ENCODE assay signal across 18 cellular contexts in the genomic region with DNA sequence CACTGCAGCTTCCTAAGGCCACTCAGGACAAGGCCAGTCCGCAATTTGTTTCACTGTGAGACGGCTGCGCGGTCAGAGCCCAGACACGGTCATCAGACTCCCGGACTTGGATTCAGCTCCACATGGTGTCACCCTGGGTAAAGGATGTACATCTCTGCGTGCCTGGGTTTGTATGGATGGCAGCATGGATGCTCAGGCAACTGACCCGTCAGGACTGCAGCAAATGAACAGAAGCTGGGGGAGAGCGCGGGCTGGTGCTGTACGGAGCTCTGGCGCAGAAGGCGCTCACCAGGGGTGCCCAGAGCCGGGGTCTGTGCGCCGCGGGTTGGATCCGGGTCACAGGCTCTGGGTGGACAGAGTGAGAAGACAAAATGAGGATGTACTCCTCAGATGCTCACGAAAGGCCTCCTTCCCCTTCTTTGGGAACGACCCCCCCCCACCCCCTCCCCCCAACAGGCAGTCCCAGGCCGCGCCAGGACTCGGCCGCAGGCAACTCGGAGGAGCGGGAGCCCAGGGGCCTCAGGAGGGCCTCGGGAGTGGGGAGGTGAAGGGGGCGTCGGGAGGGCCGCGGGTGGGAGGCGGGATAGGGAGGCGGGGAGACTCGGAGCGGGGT.
DNase-seq lines count a peak whose midpoint lies in the region; ATAC-seq and TF ChIP-seq lines count a peak whose summit lies in the region.
"Had no signal": no experiment of that assay in that cellular context is flagged by ENCODE, and none has a peak within 500 bp of the region (broad histone marks: within the 10 kb centered on the region; RNA-seq: fewer than 3 reads in every experiment).

No MANE protein-coding gene starts in this region.

- intact Hi-C loops in Right ventricle myocardium inferior (cut with DNase I), result no loop called here

- ATAC-seq in Right ventricle myocardium inferior (no peak), SK-N-SH treated with all-trans-retinoic acid at 6 μM for 48 hours (no peak), HG02852 (IDR thresholded peaks at IDR 0.05; ENCODE audit: unreplicated experiment) (no peak)
- ATAC-seq: effector memory CD8-positive, alpha-beta T cell had no signal

- DNase-seq in right atrium auricular region (ENCODE audit: low spot score), result no peak
- DNase-seq in Right ventricle myocardium inferior (ENCODE audit: missing footprints), result no peak
- peak; percentile 63 for DNase-seq in globus pallidus (ENCODE audit: low spot score)
- no peak for DNase-seq in type B pancreatic cell (ENCODE audit: extremely low spot score, unreplicated experiment)
- DNase-seq in iPS-NIHi7 (ENCODE audit: extremely low spot score), result no peak
- DNase-seq: activated T-cell treated with anti-CD3 and anti-CD28 coated beads, Interleukin-2, amount 50 U/mL, for 24 hours; DMS153; effector memory CD8-positive, alpha-beta T cell; naive B cell; NCI-H1417; NCI-H82; stimulated activated CD4-positive, alpha-beta T cell treated with anti-CD3 and anti-CD28 coated beads, Interleukin-15, amount 100 ng/mL, for 24 hours; stimulated activated naive CD4-positive, alpha-beta T cell treated with Interleukin-2 at 50 U/mL for 16 hours had no signal

- peak overlapping the region; percentile 30 to 46 (median 32) for H3K4me3 Mint-ChIP-seq in nephron
- H3K4me3 Mint-ChIP-seq in type B pancreatic cell, result peak overlapping the region; percentile 69
- H3K4me3 Mint-ChIP-seq: activated T-cell treated with anti-CD3 and anti-CD28 coated beads, Interleukin-2, amount 50 U/mL, for 24 hours; central memory CD8-positive, alpha-beta T cell; effector memory CD8-positive, alpha-beta T cell; naive B cell had no signal

- H3K9me3 ChIP-seq in right atrium auricular region, result no peaks in the 10 kb centered on the region
- H3K9me3 ChIP-seq: prostate gland had no signal

- TF ChIP-seq CTCF in right atrium auricular region (IDR thresholded peaks at IDR 0.05) (no peak), nephron (IDR thresholded peaks at IDR 0.05; ENCODE audit: unreplicated experiment in 3 of 3) (no peak), type B pancreatic cell (conservative IDR thresholded peaks at IDR 0.05) (no peak)

- H3K36me3 Mint-ChIP-seq in nephron (ENCODE audit: low read depth), result no peaks in the 10 kb centered on the region
- no peaks in the 10 kb centered on the region for H3K36me3 Mint-ChIP-seq in type B pancreatic cell
- H3K36me3 Mint-ChIP-seq: naive B cell had no signal

- H3K4me1 Mint-ChIP-seq in nephron, result peaks cover 14% of the 10 kb centered on the region
- H3K4me1 Mint-ChIP-seq in type B pancreatic cell (ENCODE audit: unreplicated experiment), result peaks cover 5% of the 10 kb centered on the region
- H3K4me1 Mint-ChIP-seq: central memory CD8-positive, alpha-beta T cell; naive B cell had no signal

- H3K27ac ChIP-seq in right atrium auricular region, result no peak overlapping the region
- H3K27ac ChIP-seq: prostate gland had no signal

- H3K9me3 Mint-ChIP-seq in nephron (no peaks in the 10 kb centered on the region), type B pancreatic cell (no peaks in the 10 kb centered on the region)
- H3K9me3 Mint-ChIP-seq: activated T-cell treated with anti-CD3 and anti-CD28 coated beads, Interleukin-2, amount 50 U/mL, for 24 hours; central memory CD8-positive, alpha-beta T cell; effector memory CD8-positive, alpha-beta T cell had no signal

- H3K4me1 ChIP-seq in right atrium auricular region, result peaks cover 0 to 16% of the 10 kb centered on the region in 2 donors
- H3K4me1 ChIP-seq: prostate gland had no signal

- no peaks in the 10 kb centered on the region for H3K27me3 ChIP-seq in right atrium auricular region

- H3K4me3 ChIP-seq in right atrium auricular region, result peak overlapping the region; percentile 3 to 29
- H3K4me3 ChIP-seq: prostate gland had no signal

- H3K36me3 ChIP-seq in right atrium auricular region, result no peaks in the 10 kb centered on the region
- H3K36me3 ChIP-seq: prostate gland had no signal

- H3K27ac Mint-ChIP-seq in nephron (peak overlapping the region in 2 of 3 experiments; percentile 20 to 32), type B pancreatic cell (no peak overlapping the region)
- H3K27ac Mint-ChIP-seq: activated T-cell treated with anti-CD3 and anti-CD28 coated beads, Interleukin-2, amount 50 U/mL, for 24 hours; effector memory CD8-positive, alpha-beta T cell; naive B cell had no signal

- peaks cover 6% of the 10 kb centered on the region for H3K27me3 Mint-ChIP-seq in nephron (ENCODE audit: low read depth)
- H3K27me3 Mint-ChIP-seq in type B pancreatic cell, result peaks cover 19% of the 10 kb centered on the region

TF ChIP-seq in SK-N-SH treated with all-trans-retinoic acid at 6 μM for 48 hours, 23 proteins besides CTCF, POLR2A, EP300 and RAD21 (continues in another document):
- TF ChIP-seq ISL1 (CRISPR knock-in tag; IDR thresholded peaks at IDR 0.05) (no peak), ZC3H10 (CRISPR knock-in tag; IDR thresholded peaks at IDR 0.05) (no peak), ZFP30 (CRISPR knock-in tag; IDR thresholded peaks at IDR 0.05) (no peak), TOX (CRISPR knock-in tag; IDR thresholded peaks at IDR 0.05; ENCODE audit: borderline replicate concordance) (no peak), ESRRG (CRISPR knock-in tag; IDR thresholded peaks at IDR 0.05) (no peak), ZNF565 (CRISPR knock-in tag; conservative IDR thresholded peaks at IDR 0.05; ENCODE audit: low read depth) (no peak), PPARA (CRISPR knock-in tag; IDR thresholded peaks at IDR 0.05; ENCODE audit: borderline replicate concordance) (no peak), RARB (CRISPR knock-in tag; IDR thresholded peaks at IDR 0.05) (no peak), TCF4 (CRISPR knock-in tag; IDR thresholded peaks at IDR 0.05; ENCODE audit: borderline replicate concordance) (no peak), ARNTL (CRISPR knock-in tag; IDR thresholded peaks at IDR 0.05; ENCODE audit: borderline replicate concordance, low read depth) (no peak), ZNF8 (CRISPR knock-in tag; IDR thresholded peaks at IDR 0.05) (no peak), GLIS3 (CRISPR knock-in tag; IDR thresholded peaks at IDR 0.05) (no peak)
- TF ChIP-seq, protein P1, sequence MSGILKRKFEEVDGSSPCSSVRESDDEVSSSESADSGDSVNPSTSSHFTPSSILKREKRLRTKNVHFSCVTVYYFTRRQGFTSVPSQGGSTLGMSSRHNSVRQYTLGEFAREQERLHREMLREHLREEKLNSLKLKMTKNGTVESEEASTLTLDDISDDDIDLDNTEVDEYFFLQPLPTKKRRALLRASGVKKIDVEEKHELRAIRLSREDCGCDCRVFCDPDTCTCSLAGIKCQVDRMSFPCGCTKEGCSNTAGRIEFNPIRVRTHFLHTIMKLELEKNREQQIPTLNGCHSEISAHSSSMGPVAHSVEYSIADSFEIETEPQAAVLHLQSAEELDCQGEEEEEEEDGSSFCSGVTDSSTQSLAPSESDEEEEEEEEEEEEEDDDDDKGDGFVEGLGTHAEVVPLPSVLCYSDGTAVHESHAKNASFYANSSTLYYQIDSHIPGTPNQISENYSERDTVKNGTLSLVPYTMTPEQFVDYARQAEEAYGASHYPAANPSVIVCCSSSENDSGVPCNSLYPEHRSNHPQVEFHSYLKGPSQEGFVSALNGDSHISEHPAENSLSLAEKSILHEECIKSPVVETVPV (CRISPR knock-in tag; IDR thresholded peaks at IDR 0.05), result no peak
- TF ChIP-seq, protein P2, sequence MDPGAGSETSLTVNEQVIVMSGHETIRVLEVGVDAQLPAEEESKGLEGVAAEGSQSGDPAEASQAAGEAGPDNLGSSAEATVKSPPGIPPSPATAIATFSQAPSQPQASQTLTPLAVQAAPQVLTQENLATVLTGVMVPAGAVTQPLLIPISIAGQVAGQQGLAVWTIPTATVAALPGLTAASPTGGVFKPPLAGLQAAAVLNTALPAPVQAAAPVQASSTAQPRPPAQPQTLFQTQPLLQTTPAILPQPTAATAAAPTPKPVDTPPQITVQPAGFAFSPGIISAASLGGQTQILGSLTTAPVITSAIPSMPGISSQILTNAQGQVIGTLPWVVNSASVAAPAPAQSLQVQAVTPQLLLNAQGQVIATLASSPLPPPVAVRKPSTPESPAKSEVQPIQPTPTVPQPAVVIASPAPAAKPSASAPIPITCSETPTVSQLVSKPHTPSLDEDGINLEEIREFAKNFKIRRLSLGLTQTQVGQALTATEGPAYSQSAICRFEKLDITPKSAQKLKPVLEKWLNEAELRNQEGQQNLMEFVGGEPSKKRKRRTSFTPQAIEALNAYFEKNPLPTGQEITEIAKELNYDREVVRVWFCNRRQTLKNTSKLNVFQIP (CRISPR knock-in tag; IDR thresholded peaks at IDR 0.05; ENCODE audit: borderline replicate concordance, low read depth), result no peak
- TF ChIP-seq, protein P3, sequence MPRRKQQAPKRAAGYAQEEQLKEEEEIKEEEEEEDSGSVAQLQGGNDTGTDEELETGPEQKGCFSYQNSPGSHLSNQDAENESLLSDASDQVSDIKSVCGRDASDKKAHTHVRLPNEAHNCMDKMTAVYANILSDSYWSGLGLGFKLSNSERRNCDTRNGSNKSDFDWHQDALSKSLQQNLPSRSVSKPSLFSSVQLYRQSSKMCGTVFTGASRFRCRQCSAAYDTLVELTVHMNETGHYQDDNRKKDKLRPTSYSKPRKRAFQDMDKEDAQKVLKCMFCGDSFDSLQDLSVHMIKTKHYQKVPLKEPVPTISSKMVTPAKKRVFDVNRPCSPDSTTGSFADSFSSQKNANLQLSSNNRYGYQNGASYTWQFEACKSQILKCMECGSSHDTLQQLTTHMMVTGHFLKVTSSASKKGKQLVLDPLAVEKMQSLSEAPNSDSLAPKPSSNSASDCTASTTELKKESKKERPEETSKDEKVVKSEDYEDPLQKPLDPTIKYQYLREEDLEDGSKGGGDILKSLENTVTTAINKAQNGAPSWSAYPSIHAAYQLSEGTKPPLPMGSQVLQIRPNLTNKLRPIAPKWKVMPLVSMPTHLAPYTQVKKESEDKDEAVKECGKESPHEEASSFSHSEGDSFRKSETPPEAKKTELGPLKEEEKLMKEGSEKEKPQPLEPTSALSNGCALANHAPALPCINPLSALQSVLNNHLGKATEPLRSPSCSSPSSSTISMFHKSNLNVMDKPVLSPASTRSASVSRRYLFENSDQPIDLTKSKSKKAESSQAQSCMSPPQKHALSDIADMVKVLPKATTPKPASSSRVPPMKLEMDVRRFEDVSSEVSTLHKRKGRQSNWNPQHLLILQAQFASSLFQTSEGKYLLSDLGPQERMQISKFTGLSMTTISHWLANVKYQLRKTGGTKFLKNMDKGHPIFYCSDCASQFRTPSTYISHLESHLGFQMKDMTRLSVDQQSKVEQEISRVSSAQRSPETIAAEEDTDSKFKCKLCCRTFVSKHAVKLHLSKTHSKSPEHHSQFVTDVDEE (CRISPR knock-in tag; IDR thresholded peaks at IDR 0.05), result no peak
